8 cellular contexts compared by ENCODE assay signal in genomic region chrX:154458954-154459829, GRCh38. TPM values are rescaled to one million over a fixed set of nuclear protein-coding genes. Genes with fewer than 3 reads are reported as not detected.
DNase-seq lines count a peak whose midpoint lies in the region; ATAC-seq, FAIRE-seq and TF ChIP-seq lines count a peak whose summit lies in the region.

No MANE protein-coding gene starts in this region.

- TF ChIP-seq CTCF in mesothelial cell of epicardium (IDR thresholded peaks at IDR 0.05; ENCODE audit: unreplicated experiment) = no peak

- H3K27me3 Mint-ChIP-seq in mesothelial cell of epicardium (ENCODE audit: low read depth) = no peaks in the 10 kb centered on the region

- peak overlapping the region; percentile 82 for H3K27ac Mint-ChIP-seq in mesothelial cell of epicardium

- no peak for FAIRE-seq in urothelium cell line (lab: Jason Lieb, UNC)

- peak overlapping the region; percentile 79 for H3K4me3 Mint-ChIP-seq in mesothelial cell of epicardium

- peaks cover 9% of the 10 kb centered on the region for H3K4me1 Mint-ChIP-seq in mesothelial cell of epicardium

- ATAC-seq in GM19452 (IDR thresholded peaks at IDR 0.05; ENCODE audit: unreplicated experiment) (no peak), GM18870 (IDR thresholded peaks at IDR 0.05; ENCODE audit: unreplicated experiment) (no peak)

- peaks cover 13% of the 10 kb centered on the region for H3K36me3 Mint-ChIP-seq in mesothelial cell of epicardium

- peaks cover 4% of the 10 kb centered on the region for H3K9me3 Mint-ChIP-seq in mesothelial cell of epicardium

- DNase-seq in activated CD8-positive, alpha-beta memory T cell treated with anti-CD3 and anti-CD28 coated beads for 24 hours = peak; percentile 65
- no peak for DNase-seq in activated CD8-positive, alpha-beta memory T cell treated with anti-CD3 and anti-CD28 coated beads, Interleukin-2, amount 50 U/mL, for 4 hours
- peak; percentile 12 for DNase-seq in OCI-M1 (lab: John Stamatoyannopoulos, UW)
- DNase-seq in dermis blood vessel endothelial cell = peak; percentile 17
- no peak for DNase-seq in mesothelial cell of epicardium (ENCODE audit: low spot score in 2 of 2, unreplicated experiment in 2 of 2)
- peak; percentile 33 for DNase-seq in urothelium cell line (ENCODE audit: low spot score)

RNA-seq across cellular contexts. Expression of gene PLXNA3, which starts 1.1 kb away (rescaled TPM):
- total RNA-seq in dermis blood vessel endothelial cell (6.6 and 9.0 TPM in 2 replicates), mesothelial cell of epicardium (126 to 133 TPM (median 128 TPM) in 3 replicates)

RNA-seq across cellular contexts. Expression of gene FAM50A, which starts 15.3 kb away (rescaled TPM):
- total RNA-seq in dermis blood vessel endothelial cell (58.0 and 61.4 TPM in 2 replicates), mesothelial cell of epicardium (52.5 to 57.6 TPM (median 54.1 TPM) in 3 replicates)

RNA-seq across cellular contexts. Expression of gene LAGE3, which starts 19.9 kb away (rescaled TPM):
- 14.3 and 31.5 TPM in 2 replicates for total RNA-seq in dermis blood vessel endothelial cell
- 15.3 to 16.5 TPM (median 15.8 TPM) in 3 replicates for total RNA-seq in mesothelial cell of epicardium

RNA-seq across cellular contexts. Expression of gene GDI1, which starts 22.2 kb away (rescaled TPM):
- total RNA-seq in dermis blood vessel endothelial cell (50.7 and 75.9 TPM in 2 replicates), mesothelial cell of epicardium (142 to 150 TPM (median 144 TPM) in 3 replicates)

RNA-seq across cellular contexts. Expression of gene UBL4A, which starts 27.2 kb away (rescaled TPM):
- 51.1 and 57.8 TPM in 2 replicates for total RNA-seq in dermis blood vessel endothelial cell
- total RNA-seq in mesothelial cell of epicardium = 28.4 to 29.3 TPM (median 29.2 TPM) in 3 replicates

Comparison
In these comparisons a context has a peak if more than half of its experiments do, and no peak if none do; other contexts are left out.
1. DNase-seq: peak in activated CD8-positive, alpha-beta memory T cell treated with anti-CD3 and anti-CD28 coated beads for 24 hours (single experiment), OCI-M1 (single experiment), dermis blood vessel endothelial cell (single experiment) and urothelium cell line (single experiment); none in activated CD8-positive, alpha-beta memory T cell treated with anti-CD3 and anti-CD28 coated beads, Interleukin-2, amount 50 U/mL, for 4 hours (single experiment) and mesothelial cell of epicardium (0 of 2).
2. RNA of gene PLXNA3, which starts 1.1 kb away (total RNA-seq): 126 to 133 TPM in mesothelial cell of epicardium; 6.6 to 9.0 TPM in dermis blood vessel endothelial cell; every median in the first group is over 10 times any median in the second.